14 cellular contexts compared by ENCODE assay signal in the genomic region with DNA sequence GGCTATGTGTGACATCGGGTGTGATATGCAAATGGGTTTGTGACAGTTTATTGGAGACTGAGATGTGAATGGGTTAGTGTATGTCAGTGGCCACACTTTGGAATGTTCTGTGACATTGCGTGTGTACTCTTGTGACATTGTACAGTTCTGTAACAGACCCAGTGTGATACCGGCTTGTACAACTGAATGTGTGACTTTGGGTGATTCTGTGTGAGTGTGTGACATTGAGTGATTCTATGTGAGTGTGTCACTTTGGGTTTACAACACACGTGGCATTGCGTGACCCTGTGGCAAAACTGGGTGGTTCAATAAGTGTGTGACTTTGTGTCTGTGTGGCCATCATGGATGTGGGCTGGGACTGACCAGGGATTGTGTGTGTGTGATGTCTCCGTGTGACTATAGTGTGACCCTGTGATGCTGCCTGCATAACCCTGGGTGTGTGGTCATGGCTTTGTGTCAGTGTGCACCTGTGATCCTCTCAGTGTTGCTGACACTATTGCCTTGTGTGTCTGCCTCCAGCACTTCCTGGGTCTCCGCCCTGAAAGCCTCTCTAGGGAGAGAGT. TPM values are rescaled to one million over a fixed set of nuclear protein-coding genes. Genes with fewer than 3 reads are reported as not detected.
DNase-seq lines count a peak whose midpoint lies in the region; ATAC-seq, FAIRE-seq and TF ChIP-seq lines count a peak whose summit lies in the region.
"Had no signal": no experiment of that assay in that cellular context is flagged by ENCODE, and none has a peak within 500 bp of the region (broad histone marks: within the 10 kb centered on the region; RNA-seq: fewer than 3 reads in every experiment).

No MANE protein-coding gene starts in this region.

- H3K9ac ChIP-seq in DND-41 (ENCODE audit: low read depth, low read length) (no peak overlapping the region), K562 (ENCODE audit: insufficient read depth in 1 of 2, low read depth in 2 of 2, low read length in 2 of 2) (peak overlapping the region in 1 of 2 experiments; percentile 14; a peak in 1 of 4 replicates)

- TF ChIP-seq CTCF in DND-41 (IDR thresholded peaks at IDR 0.05; ENCODE audit: borderline replicate concordance, extremely low read depth, low read length, poor library complexity, severe bottlenecking), result no peak
- TF ChIP-seq CTCF in K562 (IDR thresholded peaks at IDR 0.05 in 2 of 3, conservative IDR thresholded peaks at IDR 0.05 in 1 of 3; ENCODE audit: insufficient read depth in 2 of 3, low read depth in 1 of 3, low read length in 3 of 3), result no peak
- TF ChIP-seq CTCF in psoas muscle (IDR thresholded peaks at IDR 0.05), result no peak
- TF ChIP-seq CTCF in osteoblast (IDR thresholded peaks at IDR 0.05; ENCODE audit: extremely low read depth, low read depth, low read length), result no peak

- 83% methylated on average over 7 of the region's 7 CpGs for WGBS in K562 (ENCODE audit: insufficient coverage, low coverage, missing lambda C conversion rate)
- WGBS in psoas muscle, 3 donors, result 49 to 72% (median 50%) methylated on average over 7 of the region's 7 CpGs

- H3K4me1 ChIP-seq in DND-41 (ENCODE audit: insufficient read depth, low read length) (peaks cover 47% of the 10 kb centered on the region), K562 (replicated peaks in 1 of 2; ENCODE audit: control insufficient read depth in 2 of 2, insufficient read depth in 2 of 2, low read length in 2 of 2) (peaks cover 33 to 62% of the 10 kb centered on the region in 2 experiments), psoas muscle (peaks cover 80% of the 10 kb centered on the region), osteoblast (ENCODE audit: insufficient read depth, low read length) (peaks cover 27% of the 10 kb centered on the region)

- no peak overlapping the region for H3K4me3 ChIP-seq in DND-41 (ENCODE audit: low read depth in 1 of 2, low read length in 2 of 2)
- no peak overlapping the region for H3K4me3 ChIP-seq in K562
- no peak overlapping the region for H3K4me3 ChIP-seq in psoas muscle
- H3K4me3 ChIP-seq in osteoblast (ENCODE audit: insufficient read depth, low read length), result no peak overlapping the region
- H3K4me3 ChIP-seq: gastroesophageal sphincter, upper lobe of right lung had no signal

- no peaks in the 10 kb centered on the region for H3K9me3 ChIP-seq in DND-41 (ENCODE audit: insufficient read depth, low read length, severe bottlenecking)
- H3K9me3 ChIP-seq in K562 (replicated peaks; ENCODE audit: control insufficient read depth, insufficient read depth, low read depth, low read length), result no peaks in the 10 kb centered on the region
- no peaks in the 10 kb centered on the region for H3K9me3 ChIP-seq in psoas muscle
- no peaks in the 10 kb centered on the region for H3K9me3 ChIP-seq in osteoblast (ENCODE audit: low read depth, low read length)
- H3K9me3 ChIP-seq: gastroesophageal sphincter, neutrophil, upper lobe of right lung had no signal

- intact Hi-C loops in K562 (cut with micrococcal nuclease), result no loop called here
- intact Hi-C loops in psoas muscle (cut with DNase I), result no loop called here

- ATAC-seq in DND-41 (ENCODE audit: insufficient read depth, low read depth) (no peak), K562 (no peak), left lobe of liver (peak; percentile 6), psoas muscle (no peak)
- ATAC-seq: gastroesophageal sphincter, SK-N-SH treated with all-trans-retinoic acid at 6 μM for 48 hours had no signal

- no peak for TF ChIP-seq RAD21 in K562 (CRISPR knock-in tag; conservative IDR thresholded peaks at IDR 0.05 in 1 of 2, IDR thresholded peaks at IDR 0.05 in 1 of 2)

- no peaks in the 10 kb centered on the region for H3K27me3 ChIP-seq in DND-41 (ENCODE audit: insufficient read depth, low read length, poor library complexity)
- no peaks in the 10 kb centered on the region; a peak in 1 of 5 replicates for H3K27me3 ChIP-seq in K562 (ENCODE audit: control insufficient read depth in 2 of 2, insufficient read depth in 2 of 2, low read length in 2 of 2)
- H3K27me3 ChIP-seq in psoas muscle (ENCODE audit: insufficient read depth in 3 of 3, low read length in 2 of 3), result no peaks in the 10 kb centered on the region
- no peaks in the 10 kb centered on the region for H3K27me3 ChIP-seq in osteoblast (ENCODE audit: insufficient read depth, low read length)
- H3K27me3 ChIP-seq: gastroesophageal sphincter, upper lobe of right lung had no signal

- TF ChIP-seq POLR2A in K562 (conservative IDR thresholded peaks at IDR 0.05), result no peak

- peak; percentile 58 for FAIRE-seq in K562 (lab: Jason Lieb, UNC)

- H2AFZ ChIP-seq in DND-41 (ENCODE audit: low read depth, low read length) (no peak overlapping the region), K562 (ENCODE audit: low read depth, low read length) (no peak overlapping the region), osteoblast (ENCODE audit: low read length) (no peak overlapping the region)

- no peak for TF ChIP-seq EP300 in K562 (IDR thresholded peaks at IDR 0.05; ENCODE audit: low read length)

- POLR2A ChIA-PET in K562 (lab: Yijun Ruan, JAX), result interaction anchor here (1.5 kb wide), 1 partner anchor 26 kb away, joined by 3 read pairs; no protein-coding TSS in a partner anchor

- H3K4me2 ChIP-seq in DND-41 (ENCODE audit: insufficient read depth, low read length) (no peak overlapping the region), K562 (ENCODE audit: insufficient read depth, low read length) (no peak overlapping the region; the same call in 1 of the 2 replicates), osteoblast (ENCODE audit: insufficient read depth, low read length) (no peak overlapping the region)

- no TSS peak for BruUV-seq in K562 (replicated peaks; lab: Mats Ljungman, UMichigan)

- peaks cover 3% of the 10 kb centered on the region for H3K9me1 ChIP-seq in K562 (ENCODE audit: control insufficient read depth, insufficient read depth, low read length)

- H3K79me2 ChIP-seq in DND-41 (ENCODE audit: insufficient read depth, low read length) (no peaks in the 10 kb centered on the region), K562 (ENCODE audit: control insufficient read depth, insufficient read depth, low read length) (peaks cover 10% of the 10 kb centered on the region; the same call in 2 of the 3 replicates), osteoblast (ENCODE audit: insufficient read depth, low read length) (peaks cover 68% of the 10 kb centered on the region)

- CTCF ChIA-PET in K562 (lab: Yijun Ruan, JAX; ENCODE audit: low intra/inter-chr PET ratio), result no interaction called here

- DNase-seq in DND-41 (no peak), K562 (ENCODE audit: extremely low read depth in 1 of 4, low spot score in 3 of 4) (no peak), left lobe of liver (ENCODE audit: low spot score) (no peak), psoas muscle (no peak), DMS79 treated with DMSO at 0.1 percent for 48 hours (lab: John Stamatoyannopoulos, UW) (no peak), osteoblast (ENCODE audit: insufficient read length, low spot score, missing footprints) (no peak), NCI-H2196 treated with DMSO at 0.1 percent for 48 hours (lab: John Stamatoyannopoulos, UW; ENCODE audit: unreplicated experiment) (no peak), iPS-NIHi11 (ENCODE audit: low spot score) (no peak)
- DNase-seq: activated gamma-delta T cell, NCI-H2227 treated with DMSO at 0.1 percent for 48 hours, upper lobe of right lung had no signal

- H4K20me1 ChIP-seq in DND-41 (ENCODE audit: insufficient read depth, low read length), result no peaks in the 10 kb centered on the region; the same call in 1 of the 2 replicates
- 0 out of 2 replicates have a peak, but pooled peaks cover 4% of the 10 kb centered on the region for H4K20me1 ChIP-seq in K562 (replicated peaks; ENCODE audit: control insufficient read depth, insufficient read depth, low read length)
- peaks cover 45% of the 10 kb centered on the region for H4K20me1 ChIP-seq in osteoblast (ENCODE audit: insufficient read depth, low read length)

- peaks cover 27% of the 10 kb centered on the region for H3K36me3 ChIP-seq in DND-41 (ENCODE audit: insufficient read depth, low read length)
- H3K36me3 ChIP-seq in K562 (ENCODE audit: control insufficient read depth, insufficient read depth, low read length), result peaks cover 60% of the 10 kb centered on the region; the same call in 2 of the 3 replicates
- peaks cover 0 to 30% of the 10 kb centered on the region in 2 donors for H3K36me3 ChIP-seq in psoas muscle (ENCODE audit: insufficient read depth in 1 of 2, low read depth in 1 of 2)
- peaks cover 62% of the 10 kb centered on the region for H3K36me3 ChIP-seq in osteoblast (ENCODE audit: insufficient read depth, low read length)
- H3K36me3 ChIP-seq: neutrophil had no signal

- 0 out of 2 replicates have a peak overlapping the region, but pooled peaks have one; percentile 21 for H3K27ac ChIP-seq in DND-41 (ENCODE audit: low read length)
- H3K27ac ChIP-seq in K562 (ENCODE audit: extremely low read depth, low read depth, low read length), result no peak overlapping the region; the same call in 2 of the 3 replicates
- H3K27ac ChIP-seq in psoas muscle, result peak overlapping the region; percentile 94
- no peak overlapping the region for H3K27ac ChIP-seq in osteoblast (ENCODE audit: low read depth, low read length)
- H3K27ac ChIP-seq: neutrophil, upper lobe of right lung had no signal

- in situ Hi-C loops in K562 (cut with MboI), result no loop called here

TF ChIP-seq in K562, 482 proteins besides CTCF, POLR2A, EP300 and RAD21 (continues in another document):
- TF ChIP-seq POLR2AphosphoS2 (IDR thresholded peaks at IDR 0.05; ENCODE audit: low read length) (peak; percentile 29; the same call in 1 of the 2 replicates), PRMT5 (CRISPR knock-in tag; IDR thresholded peaks at IDR 0.05) (no peak), MEIS2 (IDR thresholded peaks at IDR 0.05; ENCODE audit: partially characterized antibody) (no peak)

RNA-seq across cellular contexts. Expression of a gene that starts 38.3 kb away (rescaled TPM):
- 44.6 and 81.0 TPM in 2 replicates for total RNA-seq in K562 (2011; cell fraction: chromatin; rRNA removed; ENCODE audit: low replicate concordance)
- total RNA-seq in K562 (2011; cell fraction: nucleolus; rRNA removed), result 52.9 TPM in 2 replicates
- total RNA-seq in K562 (2011; cell fraction: nucleoplasm; rRNA removed), result 37.8 and 55.7 TPM in 2 replicates
- total RNA-seq in K562 (2014; rRNA removed) (121 and 123 TPM in 2 replicates), K562 (2014; rRNA removed; fragmentation: Illumina TruSeq; extraction: Trizol) (24.1 and 25.8 TPM in 2 replicates), K562 (2015; rRNA removed; fragmentation: Illumina TruSeq; extraction: Trizol) (40.6 and 45.1 TPM in 2 replicates), K562 (2021) (79.3 and 87.8 TPM in 2 replicates), left lobe of liver (64.0 TPM), psoas muscle (10 to 100 TPM; 31.9 to 88.3 (median 48.5) TPM), osteoblast (186 and 210 TPM in 2 replicates)
- polyA plus RNA-seq in K562 (2011; rRNA removed) (44.8 and 51.8 TPM in 2 replicates), K562 (2014; fragmentation: Illumina TruSeq; extraction: Trizol) (45.8 and 61.2 TPM in 2 replicates), K562 (2014; fragmentation: Nextera tagmentation; extraction: Ambion mirVana) (1 to 10 TPM; 1.9 to 4.6 TPM), K562 (2014; rRNA removed) (63.8 and 67.0 TPM in 2 replicates), psoas muscle (10 to 100 TPM; 24.5 to 48.5 (median 27.0) TPM)
- 47.3 and 134 TPM in 2 replicates for polyA plus RNA-seq in K562 (2011; cell fraction: cytosol; rRNA removed)
- polyA plus RNA-seq in K562 (2011; cell fraction: nucleus; rRNA removed), result 34.3 and 47.7 TPM in 2 replicates
- 63.1 and 65.7 TPM in 2 replicates for polyA plus RNA-seq in K562 (2012)
- 27.1 and 39.4 TPM in 2 replicates for polyA minus RNA-seq in K562 (2011; rRNA and poly(A)+ RNA removed)
- polyA minus RNA-seq in K562 (2011; cell fraction: cytosol; rRNA and poly(A)+ RNA removed), result 47.5 and 54.4 TPM in 2 replicates
- 29.4 and 36.8 TPM in 2 replicates for polyA minus RNA-seq in K562 (2011; cell fraction: nucleus; rRNA and poly(A)+ RNA removed)

Comparison
In these comparisons a context has a peak if more than half of its experiments do, and no peak if none do; other contexts are left out.
1. H3K27ac ChIP-seq: peak in DND-41 (single experiment) and psoas muscle (single experiment); none in K562 (single experiment) and osteoblast (single experiment).